ENCODE assay signal across 19 cellular contexts in genomic region chr11:74641289-74641688, GRCh38. TPM values are rescaled to one million over a fixed set of nuclear protein-coding genes. Genes with fewer than 3 reads are reported as not detected.
A peak's percentile ranks its signal among the peaks of the same experiment; 100 is the strongest.
DNase-seq lines count a peak whose midpoint lies in the region; ATAC-seq and TF ChIP-seq lines count a peak whose summit lies in the region.
"Had no signal": no experiment of that assay in that cellular context is flagged by ENCODE, and none has a peak within 500 bp of the region (broad histone marks: within the 10 kb centered on the region; RNA-seq: fewer than 3 reads in every experiment).

No MANE protein-coding gene starts in this region.

- H3K9me3 Mint-ChIP-seq in glutamatergic neuron (ENCODE audit: unreplicated experiment): no peaks in the 10 kb centered on the region
- H3K9me3 Mint-ChIP-seq: activated naive CD8-positive, alpha-beta T cell treated with anti-CD3 and anti-CD28 coated beads, Interleukin-2, amount 10 ng/mL, durations not matched to agents 7 days and 5 days; activated T-cell treated with anti-CD3 and anti-CD28 coated beads, Interleukin-2, amount 50 U/mL, for 24 hours; T-helper 2 cell treated with Interferon-gamma antibody and Interleukin-4, amounts not matched to agents 5 μg/mL and 100 μg/mL, for 36 hours had no signal

- H3K36me3 ChIP-seq in testis (ENCODE audit: low read depth, missing control alignments): no peaks in the 10 kb centered on the region

- 55 to 85% methylated on average over 8 of the region's 8 CpGs for WGBS in testis, 2 donors

- no peaks in the 10 kb centered on the region for H3K9me3 ChIP-seq in testis

- H3K36me3 Mint-ChIP-seq in glutamatergic neuron (ENCODE audit: unreplicated experiment): no peaks in the 10 kb centered on the region

- TF ChIP-seq POLR2A in testis (IDR thresholded peaks at IDR 0.05): no peak

- no peak for ATAC-seq in HG03571 (IDR thresholded peaks at IDR 0.05; ENCODE audit: unreplicated experiment)
- ATAC-seq in HG02798 (IDR thresholded peaks at IDR 0.05; ENCODE audit: poor library complexity, unreplicated experiment): no peak
- ATAC-seq in HG02970 (IDR thresholded peaks at IDR 0.05; ENCODE audit: low FRiP score, unreplicated experiment): no peak
- ATAC-seq: sciatic nerve had no signal

- no peaks in the 10 kb centered on the region for H3K27me3 Mint-ChIP-seq in glutamatergic neuron (ENCODE audit: unreplicated experiment)
- H3K27me3 Mint-ChIP-seq: activated naive CD8-positive, alpha-beta T cell treated with anti-CD3 and anti-CD28 coated beads, Interleukin-2, amount 10 ng/mL, durations not matched to agents 7 days and 5 days; activated T-cell treated with anti-CD3 and anti-CD28 coated beads, Interleukin-2, amount 50 U/mL, for 24 hours had no signal

- H3K4me3 ChIP-seq in testis: no peak overlapping the region

- peak overlapping the region; percentile 80 for H3K4me3 Mint-ChIP-seq in glutamatergic neuron (ENCODE audit: unreplicated experiment)
- H3K4me3 Mint-ChIP-seq: activated naive CD8-positive, alpha-beta T cell treated with anti-CD3 and anti-CD28 coated beads, Interleukin-2, amount 10 ng/mL, durations not matched to agents 7 days and 5 days; activated T-cell treated with anti-CD3 and anti-CD28 coated beads, Interleukin-2, amount 50 U/mL, for 24 hours; T-helper 2 cell treated with Interferon-gamma antibody and Interleukin-4, amounts not matched to agents 5 μg/mL and 100 μg/mL, for 36 hours had no signal

- DNase-seq in NCI-H1092 treated with DMSO at 0.1 percent for 48 hours (lab: John Stamatoyannopoulos, UW) (peak; percentile 23), NCI-H82 treated with DMSO at 0.1 percent for 48 hours (lab: John Stamatoyannopoulos, UW; ENCODE audit: unreplicated experiment) (peak; percentile 55), glutamatergic neuron (no peak), testis (peak; percentile 19)
- DNase-seq: activated CD4-positive, alpha-beta T cell treated with anti-CD3 and anti-CD28 coated beads for 4 hours; activated naive CD8-positive, alpha-beta T cell treated with anti-CD3 and anti-CD28 coated beads, Interleukin-2, amount 10 ng/mL, durations not matched to agents 7 days and 5 days; activated T-cell treated with anti-CD3 and anti-CD28 coated beads, Interleukin-2, amount 50 U/mL, for 24 hours; central memory CD4-positive, alpha-beta T cell; effector memory CD4-positive, alpha-beta T cell; HCEC 1CT; mammary epithelial cell; NCI-H2171; stimulated activated CD4-positive, alpha-beta T cell treated with anti-CD3 and anti-CD28 coated beads, Interleukin-4, amount 100 ng/mL, for 1 hour had no signal

- no peak for TF ChIP-seq CTCF in glutamatergic neuron (IDR thresholded peaks at IDR 0.05; ENCODE audit: partially characterized antibody, unreplicated experiment)
- TF ChIP-seq CTCF in testis (IDR thresholded peaks at IDR 0.05): no peak

- peak overlapping the region; percentile 75 for H3K27ac Mint-ChIP-seq in glutamatergic neuron (ENCODE audit: unreplicated experiment)
- H3K27ac Mint-ChIP-seq: activated naive CD8-positive, alpha-beta T cell treated with anti-CD3 and anti-CD28 coated beads, Interleukin-2, amount 10 ng/mL, durations not matched to agents 7 days and 5 days; activated T-cell treated with anti-CD3 and anti-CD28 coated beads, Interleukin-2, amount 50 U/mL, for 24 hours; T-helper 2 cell treated with Interferon-gamma antibody and Interleukin-4, amounts not matched to agents 5 μg/mL and 100 μg/mL, for 36 hours had no signal

- intact Hi-C loops in testis (cut with DNase I; ENCODE audit: low total_unique reads): no loop called here

- peaks cover 8% of the 10 kb centered on the region for H3K4me1 ChIP-seq in testis

- peaks cover 50% of the 10 kb centered on the region for H3K4me1 Mint-ChIP-seq in glutamatergic neuron (ENCODE audit: low read depth, unreplicated experiment)

- no peaks in the 10 kb centered on the region for H3K27me3 ChIP-seq in testis

- no peak overlapping the region for H3K27ac ChIP-seq in testis
- H3K27ac ChIP-seq: C4-2B had no signal

RNA-seq across cellular contexts. Expression of gene POLD3, which starts 48.9 kb away (rescaled TPM):
- total RNA-seq in glutamatergic neuron (ENCODE audit: unreplicated experiment) (9.0 TPM), testis (10 to 100 TPM; 25.2 to 32.9 TPM)
- polyA plus RNA-seq in testis (ENCODE audit: insufficient read depth, low read depth, low replicate concordance): 36.3 TPM
